8 cellular contexts compared by ENCODE assay signal in genomic region chr22:19035474-19036228, GRCh38.
DNase-seq lines count a peak whose midpoint lies in the region; ATAC-seq and TF ChIP-seq lines count a peak whose summit lies in the region.

No MANE protein-coding gene starts in this region.

- H3K36me3 ChIP-seq in Panc1 (ENCODE audit: control insufficient read depth, insufficient read depth, low read length): no peaks in the 10 kb centered on the region

- no peak overlapping the region for H3K4me3 Mint-ChIP-seq in type B pancreatic cell
- H3K4me3 Mint-ChIP-seq in glutamatergic neuron (ENCODE audit: unreplicated experiment): no peak overlapping the region

- no peak overlapping the region for H3K4me3 ChIP-seq in Panc1 (ENCODE audit: low read depth in 2 of 2, low read length in 2 of 2)

- intact Hi-C loops in Panc1 (cut with micrococcal nuclease; ENCODE audit: unreplicated experiment) (no loop called here), left ventricle myocardium superior (cut with micrococcal nuclease) (no loop called here)

- in situ Hi-C loops in Panc1 (cut with HindIII; ENCODE audit: low pct_unique_long_range_greater_than_20kb, low sequenced_read_pairs): no loop called here

- no peak overlapping the region for H3K27ac Mint-ChIP-seq in type B pancreatic cell
- no peak overlapping the region for H3K27ac Mint-ChIP-seq in glutamatergic neuron (ENCODE audit: unreplicated experiment)

- DNase-seq in activated effector memory CD4-positive, alpha-beta T cell treated with anti-CD3 and anti-CD28 coated beads, Interleukin-2, amount 50 U/mL, for 16 hours: peak; percentile 59
- DNase-seq in activated effector memory CD4-positive, alpha-beta T cell treated with Interleukin-2 at 50 U/mL for 16 hours: no peak
- DNase-seq in Panc1 (ENCODE audit: low read depth, low spot score): no peak
- no peak for DNase-seq in left ventricle myocardium superior
- DNase-seq in type B pancreatic cell (ENCODE audit: extremely low spot score, unreplicated experiment): peak; percentile 68
- no peak for DNase-seq in glutamatergic neuron
- no peak for DNase-seq in activated CD4-positive, alpha-beta T cell treated with anti-CD3 and anti-CD28 coated beads for 48 hours

- peak; percentile 33; the same call in 1 of the 2 replicates for ATAC-seq in Panc1
- peak; percentile 12 for ATAC-seq in left ventricle myocardium superior
- ATAC-seq in GM21529 (IDR thresholded peaks at IDR 0.05; ENCODE audit: unreplicated experiment): no peak

- no peaks in the 10 kb centered on the region for H3K4me1 Mint-ChIP-seq in type B pancreatic cell (ENCODE audit: unreplicated experiment)
- H3K4me1 Mint-ChIP-seq in glutamatergic neuron (ENCODE audit: low read depth, unreplicated experiment): peaks cover 5% of the 10 kb centered on the region

- H3K4me1 ChIP-seq in Panc1 (ENCODE audit: control insufficient read depth, insufficient read depth, low read length): no peaks in the 10 kb centered on the region

- POLR2A ChIA-PET in Panc1 (lab: Charles Lee): no interaction called here

- H3K27me3 Mint-ChIP-seq in type B pancreatic cell (peaks cover 20% of the 10 kb centered on the region), glutamatergic neuron (ENCODE audit: unreplicated experiment) (peaks cover 7% of the 10 kb centered on the region)

- TF ChIP-seq CTCF in Panc1 (IDR thresholded peaks at IDR 0.05) (no peak), type B pancreatic cell (conservative IDR thresholded peaks at IDR 0.05) (no peak), glutamatergic neuron (IDR thresholded peaks at IDR 0.05; ENCODE audit: partially characterized antibody, unreplicated experiment) (no peak)

- H3K36me3 Mint-ChIP-seq in type B pancreatic cell (no peaks in the 10 kb centered on the region), glutamatergic neuron (ENCODE audit: unreplicated experiment) (no peaks in the 10 kb centered on the region)

- no peaks in the 10 kb centered on the region for H3K9me3 ChIP-seq in Panc1 (ENCODE audit: control insufficient read depth, insufficient read depth, low read depth, low read length)

- BruUV-seq in Panc1 (replicated peaks; lab: Mats Ljungman, UMichigan): no TSS peak

- CTCF ChIA-PET in Panc1 (lab: Charles Lee): no interaction called here

- no peaks in the 10 kb centered on the region for H3K27me3 ChIP-seq in Panc1 (ENCODE audit: control insufficient read depth, insufficient read depth, low read length)

- H3K27ac ChIP-seq in Panc1 (ENCODE audit: low read length): no peak overlapping the region

- H3K9me3 Mint-ChIP-seq in type B pancreatic cell: no peaks in the 10 kb centered on the region
- H3K9me3 Mint-ChIP-seq in glutamatergic neuron (ENCODE audit: unreplicated experiment): peaks cover 8% of the 10 kb centered on the region

Comparison
In these comparisons a context has a peak if more than half of its experiments do, and no peak if none do; other contexts are left out.
1. DNase-seq: peak in activated effector memory CD4-positive, alpha-beta T cell treated with anti-CD3 and anti-CD28 coated beads, Interleukin-2, amount 50 U/mL, for 16 hours (single experiment) and type B pancreatic cell (single experiment); none in activated effector memory CD4-positive, alpha-beta T cell treated with Interleukin-2 at 50 U/mL for 16 hours (single experiment), Panc1 (single experiment), left ventricle myocardium superior (single experiment), glutamatergic neuron (single experiment) and activated CD4-positive, alpha-beta T cell treated with anti-CD3 and anti-CD28 coated beads for 48 hours (single experiment).